Comparison of ENCODE assay signal across 1 cellular context in genomic region chr18:48728204-48728833, GRCh38.
A peak's percentile ranks its signal among the peaks of the same experiment; 100 is the strongest.
TF ChIP-seq lines count a peak whose summit lies in the region.

No MANE protein-coding gene starts in this region.

TF ChIP-seq in SK-N-SH, 30 proteins besides CTCF, POLR2A, EP300 and RAD21 (continued from another document):
- TF ChIP-seq, protein P1, sequence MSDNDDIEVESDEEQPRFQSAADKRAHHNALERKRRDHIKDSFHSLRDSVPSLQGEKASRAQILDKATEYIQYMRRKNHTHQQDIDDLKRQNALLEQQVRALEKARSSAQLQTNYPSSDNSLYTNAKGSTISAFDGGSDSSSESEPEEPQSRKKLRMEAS (IDR thresholded peaks at IDR 0.05; ENCODE audit: low read depth) = peak; percentile 75
- TF ChIP-seq CHD2 (IDR thresholded peaks at IDR 0.05; ENCODE audit: low read length, partially characterized antibody) = no peak
- TF ChIP-seq RFX5 (IDR thresholded peaks at IDR 0.05; ENCODE audit: low read length) = no peak
- TF ChIP-seq EZH2phosphoT487 (IDR thresholded peaks at IDR 0.05; ENCODE audit: borderline replicate concordance, low read depth) = no peak
- no peak for TF ChIP-seq TAF1 (IDR thresholded peaks at IDR 0.05; ENCODE audit: borderline replicate concordance, low read depth, low read length)
- no peak for TF ChIP-seq REST (IDR thresholded peaks at IDR 0.05; ENCODE audit: low read depth, low read length)
- TF ChIP-seq FOXM1 (IDR thresholded peaks at IDR 0.05; ENCODE audit: low read depth) = no peak
- no peak for TF ChIP-seq USF2 (IDR thresholded peaks at IDR 0.05; ENCODE audit: borderline replicate concordance, low read depth, low read length)
- TF ChIP-seq JUND (IDR thresholded peaks at IDR 0.05) = peak; percentile 47; the same call in 1 of the 2 replicates
- no peak for TF ChIP-seq GABPA (IDR thresholded peaks at IDR 0.05; ENCODE audit: low read depth)
- TF ChIP-seq GATA2 (CRISPR knock-in tag; IDR thresholded peaks at IDR 0.05) = no peak
- no peak for TF ChIP-seq FOSL2 (IDR thresholded peaks at IDR 0.05; ENCODE audit: borderline replicate concordance, low read depth)
